ENCODE assay signal across 7 cellular contexts in genomic region chr1:15603050-15603965, GRCh38. TPM values are rescaled to one million over a fixed set of nuclear protein-coding genes. Genes with fewer than 3 reads are reported as not detected.
DNase-seq lines count a peak whose midpoint lies in the region; ATAC-seq, FAIRE-seq and TF ChIP-seq lines count a peak whose summit lies in the region.

No MANE protein-coding gene starts in this region.

- H3K9ac ChIP-seq in skeletal muscle satellite cell (ENCODE audit: low read depth, low read length), result peak overlapping the region; percentile 75

- H3K4me2 ChIP-seq in skeletal muscle satellite cell (ENCODE audit: low read length), result peak overlapping the region; percentile 89

- TF ChIP-seq CTCF in WTC11 (IDR thresholded peaks at IDR 0.05) (no peak), bronchial epithelial cell (IDR thresholded peaks at IDR 0.05; ENCODE audit: insufficient read depth, low read length, severe bottlenecking) (no peak)

- peaks cover 41% of the 10 kb centered on the region for H3K27me3 Mint-ChIP-seq in WTC11 (ENCODE audit: low read depth)

- CTCF ChIA-PET in WTC11 (lab: Charles Lee), result interaction anchor here (0.7 to 1.2 kb wide), 7 partner anchors 9 to 154 kb away, joined by 3 to 7 read pairs (median 3); no protein-coding TSS in a partner anchor

- H3K4me1 ChIP-seq in skeletal muscle satellite cell (ENCODE audit: control insufficient read depth, insufficient read depth, low read length), result peaks cover 6% of the 10 kb centered on the region

- peaks cover 8% of the 10 kb centered on the region; the same call in 1 of the 2 replicates for H3K9me3 Mint-ChIP-seq in WTC11

- no peaks in the 10 kb centered on the region for H3K9me3 ChIP-seq in skeletal muscle satellite cell (replicated peaks; ENCODE audit: low read length)

- H3K4me1 Mint-ChIP-seq in WTC11, result peaks cover 7% of the 10 kb centered on the region

- POLR2A ChIA-PET in WTC11 (lab: Charles Lee), result interaction anchor here (0.6 to 1.5 kb wide), 6 partner anchors 11 to 76 kb away, joined by 3 to 7 read pairs (median 3); no protein-coding TSS in a partner anchor

- peak overlapping the region; percentile 69 for H3K4me3 Mint-ChIP-seq in WTC11

- H3K27ac Mint-ChIP-seq in WTC11, result peak overlapping the region; percentile 31; the same call in 1 of the 2 replicates

- DNase-seq in GM18507 (ENCODE audit: extremely low spot score, insufficient read length, low read depth) (peak; percentile 86), NCI-H2107 treated with DMSO at 0.1 percent for 48 hours (lab: John Stamatoyannopoulos, UW; ENCODE audit: unreplicated experiment) (peak; percentile 81), WTC11 (ENCODE audit: low spot score) (peak; percentile 97), bronchial epithelial cell (ENCODE audit: low read depth) (peak; percentile 95), iPS-NIHi11 (ENCODE audit: low spot score) (peak; percentile 99)

- H3K27me3 ChIP-seq in bronchial epithelial cell (ENCODE audit: control insufficient read depth, insufficient read depth, low read length) (no peaks in the 10 kb centered on the region), skeletal muscle satellite cell (ENCODE audit: control insufficient read depth, insufficient read depth, low read length) (no peaks in the 10 kb centered on the region)

- H3K36me3 Mint-ChIP-seq in WTC11, result no peaks in the 10 kb centered on the region

- ATAC-seq in HG02981 (IDR thresholded peaks at IDR 0.05; ENCODE audit: unreplicated experiment) (peak; percentile 97), WTC11 (peak; percentile 94)

- FAIRE-seq in GM18507 (lab: Jason Lieb, UNC) (peak; percentile 91), bronchial epithelial cell (lab: Jason Lieb, UNC) (peak; percentile 95)

- H3K36me3 ChIP-seq in bronchial epithelial cell (ENCODE audit: control insufficient read depth, insufficient read depth, low read length) (no peaks in the 10 kb centered on the region), skeletal muscle satellite cell (ENCODE audit: insufficient read depth, low read length) (no peaks in the 10 kb centered on the region)

- peak overlapping the region; percentile 61 for H3K4me3 ChIP-seq in bronchial epithelial cell (ENCODE audit: low read depth, low read length)
- peak overlapping the region; percentile 88 for H3K4me3 ChIP-seq in skeletal muscle satellite cell (ENCODE audit: low read length)

TF ChIP-seq in WTC11, 78 proteins besides CTCF, POLR2A, EP300 and RAD21 (continues in another document):
- TF ChIP-seq MXD4 (CRISPR knock-in tag; IDR thresholded peaks at IDR 0.05; ENCODE audit: borderline replicate concordance) (no peak), OVOL2 (CRISPR knock-in tag; IDR thresholded peaks at IDR 0.05; ENCODE audit: borderline replicate concordance) (no peak), GABPB1 (CRISPR knock-in tag; IDR thresholded peaks at IDR 0.05) (peak; percentile 77), USF2 (CRISPR knock-in tag; IDR thresholded peaks at IDR 0.05) (peak; percentile 100), ZNF219 (CRISPR knock-in tag; IDR thresholded peaks at IDR 0.05; ENCODE audit: borderline replicate concordance) (no peak), NFATC4 (CRISPR knock-in tag; IDR thresholded peaks at IDR 0.05) (no peak), HMGA2 (CRISPR knock-in tag; IDR thresholded peaks at IDR 0.05) (no peak), STAT6 (CRISPR knock-in tag; conservative IDR thresholded peaks at IDR 0.05; ENCODE audit: low read depth) (no peak), EMX1 (CRISPR knock-in tag; IDR thresholded peaks at IDR 0.05) (no peak), ELF4 (CRISPR knock-in tag; IDR thresholded peaks at IDR 0.05; ENCODE audit: low read depth) (peak; percentile 95), CREB1 (CRISPR knock-in tag; IDR thresholded peaks at IDR 0.05) (peak; percentile 98), PRRX2 (CRISPR knock-in tag; IDR thresholded peaks at IDR 0.05) (no peak), MAX (CRISPR knock-in tag; IDR thresholded peaks at IDR 0.05) (peak; percentile 100), NR3C1 (CRISPR knock-in tag; conservative IDR thresholded peaks at IDR 0.05; ENCODE audit: low read depth) (0 out of 2 replicates have a peak, but pooled peaks have one; percentile 92), KAT7 (CRISPR knock-in tag; IDR thresholded peaks at IDR 0.05; ENCODE audit: borderline replicate concordance) (peak; percentile 96), FOXK1 (CRISPR knock-in tag; IDR thresholded peaks at IDR 0.05) (peak; percentile 97), ZNF416 (CRISPR knock-in tag; IDR thresholded peaks at IDR 0.05) (no peak), TCF7 (CRISPR knock-in tag; IDR thresholded peaks at IDR 0.05; ENCODE audit: low read depth) (peak; percentile 97), ZNF281 (CRISPR knock-in tag; IDR thresholded peaks at IDR 0.05) (peak; percentile 96), ZNF396 (CRISPR knock-in tag; IDR thresholded peaks at IDR 0.05; ENCODE audit: borderline replicate concordance) (no peak), JUN (CRISPR knock-in tag; IDR thresholded peaks at IDR 0.05) (peak; percentile 91), NR1H2 (CRISPR knock-in tag; IDR thresholded peaks at IDR 0.05) (peak; percentile 89), ZMAT4 (CRISPR knock-in tag; IDR thresholded peaks at IDR 0.05) (no peak), NFE2L1 (CRISPR knock-in tag; IDR thresholded peaks at IDR 0.05) (peak; percentile 98), GRHL2 (CRISPR knock-in tag; IDR thresholded peaks at IDR 0.05; ENCODE audit: insufficient replicate concordance, severe bottlenecking) (no peak)

RNA-seq across cellular contexts. Expression of gene DDI2, which starts 13.9 kb away (rescaled TPM):
- total RNA-seq in WTC11 (2021) (33.8 to 34.2 TPM (median 33.8 TPM) in 3 replicates), bronchial epithelial cell (13.7 and 19.1 TPM in 2 replicates)
- 16.2 and 19.0 TPM in 2 replicates for total RNA-seq in skeletal muscle satellite cell (2012; rRNA removed)

RNA-seq across cellular contexts. Expression of gene AGMAT, which starts 18.5 kb away (rescaled TPM):
- total RNA-seq in WTC11 (2021) (4.9 to 5.6 TPM (median 5.5 TPM) in 3 replicates), bronchial epithelial cell (0.51 and 1.6 TPM in 2 replicates)
- total RNA-seq in skeletal muscle satellite cell (2012; rRNA removed), result 1.1 and 1.5 TPM in 2 replicates

Comparison
In these comparisons a context has a peak if more than half of its experiments do, and no peak if none do; other contexts are left out.
1. Peak in every context shown above with its lines: DNase-seq, ATAC-seq and H3K4me3 ChIP-seq.